ENCODE assay signal across 12 cellular contexts in the genomic region with DNA sequence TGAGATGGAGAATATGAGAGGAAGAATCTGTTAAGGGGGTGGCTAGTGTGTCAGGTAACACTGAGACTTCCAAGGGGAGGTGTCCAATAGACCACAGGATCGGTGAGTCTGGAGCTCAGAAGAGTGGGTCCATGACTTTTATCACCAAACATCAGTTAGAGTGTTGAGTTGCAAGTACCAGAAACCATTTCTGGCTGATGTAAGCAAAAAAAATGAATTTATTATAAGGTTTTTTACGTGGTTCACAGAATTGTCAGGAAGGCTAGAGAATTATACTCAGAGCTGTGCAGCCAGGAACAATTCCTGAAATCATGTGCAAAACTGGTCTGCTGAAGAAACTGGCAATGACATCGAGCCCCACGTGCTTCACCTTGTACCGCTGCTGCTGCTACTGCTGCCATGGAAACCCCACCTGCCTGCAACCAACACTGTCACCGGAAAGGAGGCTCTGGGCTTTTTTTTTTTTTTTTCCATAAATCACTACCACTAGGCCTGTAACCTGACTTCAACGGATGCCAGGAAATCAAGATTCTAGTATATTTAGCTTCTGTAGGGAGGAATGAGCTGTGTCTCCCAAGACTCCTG. TPM values are rescaled to one million over a fixed set of nuclear protein-coding genes. Genes with fewer than 3 reads are reported as not detected.
DNase-seq lines count a peak whose midpoint lies in the region; ATAC-seq and TF ChIP-seq lines count a peak whose summit lies in the region.
"Had no signal": no experiment of that assay in that cellular context is flagged by ENCODE, and none has a peak within 500 bp of the region (broad histone marks: within the 10 kb centered on the region; RNA-seq: fewer than 3 reads in every experiment).

No MANE protein-coding gene starts in this region.

- no peak overlapping the region for H3K4me3 Mint-ChIP-seq in CD8-positive, alpha-beta T cell
- H3K4me3 Mint-ChIP-seq in immature natural killer cell (no peak overlapping the region), chondrocyte (ENCODE audit: unreplicated experiment) (no peak overlapping the region)

- no peak for TF ChIP-seq POLR2A in esophagus squamous epithelium (IDR thresholded peaks at IDR 0.05)

- H3K36me3 ChIP-seq in CD8-positive, alpha-beta T cell (ENCODE audit: insufficient read depth, low read length): no peaks in the 10 kb centered on the region
- peaks cover 0 to 10% (median 0%) of the 10 kb centered on the region in 3 donors for H3K36me3 ChIP-seq in esophagus squamous epithelium

- no peaks in the 10 kb centered on the region for H3K9me3 ChIP-seq in CD8-positive, alpha-beta T cell (ENCODE audit: low read length)
- H3K9me3 ChIP-seq in esophagus squamous epithelium: no peaks in the 10 kb centered on the region

- CTCF ChIA-PET in CD8-positive, alpha-beta T cell (lab: Charles Lee): no interaction called here

- POLR2A ChIA-PET in CD8-positive, alpha-beta T cell (lab: Charles Lee): no interaction called here

- ATAC-seq in CD8-positive, alpha-beta T cell: peak; percentile 36

- peaks cover 3% of the 10 kb centered on the region for H3K4me1 ChIP-seq in CD8-positive, alpha-beta T cell (ENCODE audit: insufficient read depth, low read length)
- peaks cover 0 to 17% (median 0%) of the 10 kb centered on the region in 3 donors for H3K4me1 ChIP-seq in esophagus squamous epithelium

- no peaks in the 10 kb centered on the region for H3K9me3 Mint-ChIP-seq in CD8-positive, alpha-beta T cell
- H3K9me3 Mint-ChIP-seq in immature natural killer cell (no peaks in the 10 kb centered on the region), chondrocyte (ENCODE audit: low read depth) (no peaks in the 10 kb centered on the region)

- no peaks in the 10 kb centered on the region for H3K27me3 ChIP-seq in CD8-positive, alpha-beta T cell (ENCODE audit: insufficient read depth, low read length)
- H3K27me3 ChIP-seq in esophagus squamous epithelium: no peaks in the 10 kb centered on the region

- peak in 2 of 7 experiments; percentile 13 to 39 for DNase-seq in CD8-positive, alpha-beta T cell
- peak; percentile 65 for DNase-seq in DMS79 treated with DMSO at 0.1 percent for 48 hours (lab: John Stamatoyannopoulos, UW)
- DNase-seq in SK-N-DZ (ENCODE audit: low spot score): peak; percentile 35
- peak; percentile 21 to 91 (median 74) for DNase-seq in head of caudate nucleus
- DNase-seq in immature natural killer cell: no peak
- no peak for DNase-seq in HuH-7 (ENCODE audit: low spot score)
- DNase-seq in esophagus squamous epithelium (lab: John Stamatoyannopoulos, UW): no peak
- no peak for DNase-seq in chondrocyte (ENCODE audit: low spot score)
- DNase-seq: cerebellar nuclear complex, foreskin fibroblast, SHP77 treated with DMSO at 0.1 percent for 48 hours had no signal

- peaks cover 9% of the 10 kb centered on the region for H3K4me1 Mint-ChIP-seq in CD8-positive, alpha-beta T cell (ENCODE audit: low read depth)
- H3K4me1 Mint-ChIP-seq in immature natural killer cell (peaks cover 0 to 5% of the 10 kb centered on the region in 2 donors), chondrocyte (ENCODE audit: low read depth) (peaks cover 24% of the 10 kb centered on the region)

- no peak for TF ChIP-seq CTCF in CD8-positive, alpha-beta T cell (IDR thresholded peaks at IDR 0.05)
- TF ChIP-seq CTCF in esophagus squamous epithelium (IDR thresholded peaks at IDR 0.05): no peak
- no peak for TF ChIP-seq CTCF in chondrocyte (IDR thresholded peaks at IDR 0.05)

- H3K27ac ChIP-seq in CD8-positive, alpha-beta T cell (ENCODE audit: low read depth, low read length): no peak overlapping the region
- no peak overlapping the region for H3K27ac ChIP-seq in esophagus squamous epithelium

- no peaks in the 10 kb centered on the region for H3K27me3 Mint-ChIP-seq in CD8-positive, alpha-beta T cell (ENCODE audit: low read depth)
- H3K27me3 Mint-ChIP-seq in immature natural killer cell (ENCODE audit: low read depth in 3 of 3) (peaks cover 0 to 4% (median 2%) of the 10 kb centered on the region in 3 donors), chondrocyte (ENCODE audit: low read depth) (no peaks in the 10 kb centered on the region)

- H3K27ac Mint-ChIP-seq in CD8-positive, alpha-beta T cell: no peak overlapping the region
- H3K27ac Mint-ChIP-seq in immature natural killer cell (peak overlapping the region in 2 of 6 donors; percentile 11 to 48), chondrocyte (ENCODE audit: unreplicated experiment) (no peak overlapping the region)

- intact Hi-C loops in CD8-positive, alpha-beta T cell (cut with DNase I, micrococcal nuclease): no loop called here
- intact Hi-C loops in head of caudate nucleus (cut with DNase I): no loop called here
- intact Hi-C loops in esophagus squamous epithelium (cut with DNase I): no loop called here

- 58 to 75% methylated on average over 6 to 7 of the region's 7 CpGs for WGBS in esophagus squamous epithelium, 2 donors

- H3K4me3 ChIP-seq in CD8-positive, alpha-beta T cell (ENCODE audit: low read depth, low read length): no peak overlapping the region
- H3K4me3 ChIP-seq in esophagus squamous epithelium: no peak overlapping the region
- H3K4me3 ChIP-seq: lung had no signal

- H3K36me3 Mint-ChIP-seq in CD8-positive, alpha-beta T cell: peaks cover 18% of the 10 kb centered on the region
- H3K36me3 Mint-ChIP-seq in immature natural killer cell (peaks cover 6 to 17% (median 10%) of the 10 kb centered on the region in 3 donors), chondrocyte (ENCODE audit: low read depth) (peaks cover 3% of the 10 kb centered on the region)

RNA-seq across cellular contexts. Expression of a gene that starts 16.6 kb away (rescaled TPM):
- total RNA-seq in CD8-positive, alpha-beta T cell: 1 to 10 TPM; 1.0 to 1.1 TPM
- 14.6 and 14.9 TPM in 2 replicates for polyA plus RNA-seq in SK-N-DZ (2014; cell fraction: cytosol; rRNA removed)
- polyA plus RNA-seq in SK-N-DZ (2014; cell fraction: nucleus; rRNA removed): 23.8 and 25.1 TPM in 2 replicates
- not detected for polyA plus RNA-seq in immature natural killer cell
- 1 to 10 TPM in 1 of 4 donors, under 1 TPM in 2, not detected in 1; 0.48 to 2.9 (median 0.56) TPM for total RNA-seq in esophagus squamous epithelium
- 3.0 to 4.5 TPM (median 3.4 TPM) in 3 replicates for total RNA-seq in chondrocyte

Comparison
In these comparisons a context has a peak if more than half of its experiments do, and no peak if none do; other contexts are left out.
1. DNase-seq: peak in DMS79 treated with DMSO at 0.1 percent for 48 hours (single experiment), SK-N-DZ (single experiment) and head of caudate nucleus (42 of 42); none in immature natural killer cell (0 of 3), HuH-7 (single experiment), esophagus squamous epithelium (single experiment) and chondrocyte (single experiment).